In the genomic region with DNA sequence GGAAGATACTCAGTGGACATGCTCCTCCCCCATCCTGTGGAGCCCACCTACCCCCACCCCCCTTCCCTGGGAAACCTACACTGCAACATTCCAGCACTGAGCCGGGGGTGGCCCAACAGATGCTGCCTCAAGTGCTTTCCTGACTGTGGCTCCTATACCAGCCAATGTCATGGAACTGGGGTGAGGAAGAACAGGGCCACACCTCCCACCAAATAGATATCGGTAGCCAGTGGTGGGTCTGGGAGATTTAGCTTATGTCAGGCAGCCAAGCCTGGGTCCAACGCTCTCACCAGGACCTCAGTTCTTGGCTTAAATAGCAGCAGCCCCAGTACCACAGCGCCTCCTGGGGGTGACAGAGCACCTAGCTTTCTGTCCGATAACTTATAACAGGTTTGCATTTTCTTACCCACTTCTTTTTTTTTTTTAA, we compare ENCODE assay signal across 8 cellular contexts. TPM values are rescaled to one million over a fixed set of nuclear protein-coding genes. Genes with fewer than 3 reads are reported as not detected.
DNase-seq lines count a peak whose midpoint lies in the region; ATAC-seq and TF ChIP-seq lines count a peak whose summit lies in the region.

No MANE protein-coding gene starts in this region.

- TF ChIP-seq EP300 in sigmoid colon (IDR thresholded peaks at IDR 0.05): no peak

- WGBS in right cardiac atrium: 49% methylated on average over 5 of the region's 5 CpGs
- WGBS in sigmoid colon, 2 donors: 74 to 79% methylated on average over 5 of the region's 5 CpGs

- ATAC-seq in right cardiac atrium (peak; percentile 66 to 68), HG03108 (IDR thresholded peaks at IDR 0.05; ENCODE audit: unreplicated experiment) (no peak)

- H3K4me3 Mint-ChIP-seq in activated naive CD8-positive, alpha-beta T cell treated with anti-CD3 and anti-CD28 coated beads for 36 hours: no peak overlapping the region

- H3K27me3 ChIP-seq in right cardiac atrium (ENCODE audit: control insufficient read depth, insufficient read depth) (no peaks in the 10 kb centered on the region), sigmoid colon (no peaks in the 10 kb centered on the region)

- intact Hi-C loops in right cardiac atrium (cut with DNase I) (loop anchor here in 3 of 4 donors (5.0 to 10.0 kb wide), 4 partner anchors 163 to 323 kb away; no protein-coding TSS in a partner anchor), sigmoid colon (cut with DNase I) (no loop called here)

- no peaks in the 10 kb centered on the region for H3K9me3 Mint-ChIP-seq in activated naive CD8-positive, alpha-beta T cell treated with anti-CD3 and anti-CD28 coated beads for 36 hours

- H3K4me1 Mint-ChIP-seq in activated naive CD8-positive, alpha-beta T cell treated with anti-CD3 and anti-CD28 coated beads for 36 hours: no peaks in the 10 kb centered on the region

- TF ChIP-seq POLR2A in sigmoid colon (IDR thresholded peaks at IDR 0.05): no peak

- H3K9me3 ChIP-seq in right cardiac atrium (ENCODE audit: control insufficient read depth, low read length): no peaks in the 10 kb centered on the region
- H3K9me3 ChIP-seq in sigmoid colon: no peaks in the 10 kb centered on the region

- H3K27ac ChIP-seq in right cardiac atrium (ENCODE audit: low read length) (no peak overlapping the region), sigmoid colon (no peak overlapping the region)

- DNase-seq in DMS 273 (lab: John Stamatoyannopoulos, UW; ENCODE audit: unreplicated experiment) (peak; percentile 54), DMS 273 treated with DMSO at 0.1 percent for 48 hours (lab: John Stamatoyannopoulos, UW) (no peak), RPMI8226 (peak; percentile 56), right cardiac atrium (peak; percentile 68 to 85 (median 82)), sigmoid colon (peak; percentile 80), NCI-H1436 treated with DMSO at 0.1 percent for 48 hours (lab: John Stamatoyannopoulos, UW) (no peak)
- DNase-seq in activated naive CD8-positive, alpha-beta T cell treated with anti-CD3 and anti-CD28 coated beads for 36 hours: peak; percentile 44

- H3K27ac Mint-ChIP-seq in activated naive CD8-positive, alpha-beta T cell treated with anti-CD3 and anti-CD28 coated beads for 36 hours: no peak overlapping the region

- H3K4me1 ChIP-seq in right cardiac atrium (ENCODE audit: control insufficient read depth, insufficient read depth, low read length) (no peaks in the 10 kb centered on the region), sigmoid colon (no peaks in the 10 kb centered on the region)

- peaks cover 24% of the 10 kb centered on the region for H3K36me3 Mint-ChIP-seq in activated naive CD8-positive, alpha-beta T cell treated with anti-CD3 and anti-CD28 coated beads for 36 hours

- no peaks in the 10 kb centered on the region for H3K27me3 Mint-ChIP-seq in activated naive CD8-positive, alpha-beta T cell treated with anti-CD3 and anti-CD28 coated beads for 36 hours

- H3K4me3 ChIP-seq in right cardiac atrium (ENCODE audit: low read length) (no peak overlapping the region), sigmoid colon (no peak overlapping the region)

- H3K36me3 ChIP-seq in sigmoid colon: no peaks in the 10 kb centered on the region

- TF ChIP-seq CTCF in sigmoid colon (IDR thresholded peaks at IDR 0.05): peak in 3 of 4 experiments; percentile 29 to 72 (median 46)

RNA-seq across cellular contexts. Expression of gene CDC25A, which starts 30.3 kb away (rescaled TPM):
- total RNA-seq in activated naive CD8-positive, alpha-beta T cell treated with anti-CD3 and anti-CD28 coated beads for 36 hours: 10 to 100 TPM; 55.7 to 57.4 TPM
- total RNA-seq in right cardiac atrium (1 to 10 TPM in 1 of 4 donors, under 1 TPM in 3; 0.71 to 1.0 (median 0.87) TPM), sigmoid colon (1 to 10 TPM in 1 of 4 donors, under 1 TPM in 2, not detected in 1; 0.27 to 3.9 (median 0.28) TPM)
- polyA plus RNA-seq in right cardiac atrium (0.86 TPM), sigmoid colon (1 to 10 TPM; 1.2 to 8.1 (median 3.9) TPM)

Comparison
In these comparisons a context has a peak if more than half of its experiments do, and no peak if none do; other contexts are left out.
1. DNase-seq: peak in DMS 273 (single experiment), RPMI8226 (single experiment), activated naive CD8-positive, alpha-beta T cell treated with anti-CD3 and anti-CD28 coated beads for 36 hours (single experiment), right cardiac atrium (3 of 3) and sigmoid colon (single experiment); none in DMS 273 treated with DMSO at 0.1 percent for 48 hours (single experiment) and NCI-H1436 treated with DMSO at 0.1 percent for 48 hours (single experiment).
2. RNA of gene CDC25A, which starts 30.3 kb away (total RNA-seq): 55.7 to 57.4 TPM in activated naive CD8-positive, alpha-beta T cell treated with anti-CD3 and anti-CD28 coated beads for 36 hours; 0.71 to 1.0 TPM in right cardiac atrium and 0.27 to 3.9 TPM in sigmoid colon; every median in the first group is over 10 times any median in the second.